8 cellular contexts compared by ENCODE assay signal in the genomic region with DNA sequence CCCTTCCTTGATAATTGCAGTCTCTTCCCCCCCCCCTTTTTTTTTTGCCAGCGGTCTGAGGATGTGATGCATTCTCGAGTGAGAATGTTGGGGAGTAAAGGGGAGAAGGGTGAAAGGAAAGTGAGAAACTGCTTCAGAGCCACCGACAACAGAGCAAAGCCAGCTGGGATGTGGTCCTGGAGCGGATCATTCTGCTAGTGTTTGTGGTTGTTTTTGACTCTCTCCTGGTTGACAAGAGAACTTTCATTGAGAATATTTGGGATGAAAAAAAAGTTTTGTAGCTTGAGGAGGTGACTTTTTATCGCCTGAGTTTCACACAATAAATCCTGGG. TPM values are rescaled to one million over a fixed set of nuclear protein-coding genes. Genes with fewer than 3 reads are reported as not detected.
DNase-seq lines count a peak whose midpoint lies in the region; ATAC-seq and TF ChIP-seq lines count a peak whose summit lies in the region.

No MANE protein-coding gene starts in this region.

- no peak for TF ChIP-seq POLR2A in suprapubic skin (IDR thresholded peaks at IDR 0.05)

- no peak for TF ChIP-seq EP300 in suprapubic skin (IDR thresholded peaks at IDR 0.05)

- H3K27ac Mint-ChIP-seq in activated CD4-positive, alpha-beta T cell treated with anti-CD3 and anti-CD28 coated beads, Interleukin-2, amount 10 ng/mL, durations not matched to agents 24 days and 14 days: peak overlapping the region; percentile 88
- peak overlapping the region; percentile 83 for H3K27ac Mint-ChIP-seq in activated CD8-positive, alpha-beta T cell treated with anti-CD3 and anti-CD28 coated beads, Interleukin-2, amount 10 ng/mL, durations not matched to agents 7 days and 5 days

- TF ChIP-seq CTCF in suprapubic skin (IDR thresholded peaks at IDR 0.05): no peak

- no peak for DNase-seq in activated CD4-positive, alpha-beta T cell treated with anti-CD3 and anti-CD28 coated beads, Interleukin-2, amount 10 ng/mL, durations not matched to agents 24 days and 14 days
- no peak for DNase-seq in activated CD4-positive, alpha-beta T cell treated with anti-CD3 and anti-CD28 coated beads for 1 hour
- no peak for DNase-seq in activated CD8-positive, alpha-beta T cell treated with anti-CD3 and anti-CD28 coated beads, Interleukin-2, amount 10 ng/mL, durations not matched to agents 7 days and 5 days
- DNase-seq in suprapubic skin (ENCODE audit: low spot score in 2 of 2) (no peak), GF-D8 (lab: John Stamatoyannopoulos, UW) (no peak)

- POLR2A ChIA-PET in activated CD8-positive, alpha-beta T cell treated with anti-CD3 and anti-CD28 coated beads, Interleukin-2, amount 10 ng/mL, durations not matched to agents 7 days and 5 days (lab: Charles Lee): interaction anchor here (0.5 to 0.9 kb wide), 4 partner anchors 9 to 287 kb away, joined by 4 to 7 read pairs (median 5); no protein-coding TSS in a partner anchor

- H3K4me3 ChIP-seq in iPS-20b (ENCODE audit: low read length) (peak overlapping the region; percentile 86), suprapubic skin (peak overlapping the region; percentile 93)

- H3K9me3 ChIP-seq in iPS-20b (ENCODE audit: insufficient read depth, low read depth, low read length) (no peaks in the 10 kb centered on the region), suprapubic skin (no peaks in the 10 kb centered on the region)

- no peak for ATAC-seq in activated CD8-positive, alpha-beta T cell treated with anti-CD3 and anti-CD28 coated beads, Interleukin-2, amount 10 ng/mL, durations not matched to agents 7 days and 5 days
- no peak for ATAC-seq in GM18861 (IDR thresholded peaks at IDR 0.05; ENCODE audit: unreplicated experiment)
- no peak for ATAC-seq in HG02588 (IDR thresholded peaks at IDR 0.05; ENCODE audit: unreplicated experiment)

- WGBS in suprapubic skin: 14% methylated on average over 5 of the region's 5 CpGs

- H3K27me3 ChIP-seq in iPS-20b (ENCODE audit: insufficient read depth, low read length): no peaks in the 10 kb centered on the region
- no peaks in the 10 kb centered on the region for H3K27me3 ChIP-seq in suprapubic skin

- no peaks in the 10 kb centered on the region for H3K9me3 Mint-ChIP-seq in activated CD4-positive, alpha-beta T cell treated with anti-CD3 and anti-CD28 coated beads, Interleukin-2, amount 10 ng/mL, durations not matched to agents 24 days and 14 days
- no peaks in the 10 kb centered on the region for H3K9me3 Mint-ChIP-seq in activated CD8-positive, alpha-beta T cell treated with anti-CD3 and anti-CD28 coated beads, Interleukin-2, amount 10 ng/mL, durations not matched to agents 7 days and 5 days (ENCODE audit: insufficient read depth)

- peaks cover 15% of the 10 kb centered on the region; the same call in 1 of the 2 replicates for H3K4me1 ChIP-seq in iPS-20b (ENCODE audit: insufficient read depth, low read length)
- peaks cover 16% of the 10 kb centered on the region for H3K4me1 ChIP-seq in suprapubic skin

- H3K4me1 Mint-ChIP-seq in activated CD4-positive, alpha-beta T cell treated with anti-CD3 and anti-CD28 coated beads, Interleukin-2, amount 10 ng/mL, durations not matched to agents 24 days and 14 days: peaks cover 16% of the 10 kb centered on the region
- peaks cover 15% of the 10 kb centered on the region for H3K4me1 Mint-ChIP-seq in activated CD8-positive, alpha-beta T cell treated with anti-CD3 and anti-CD28 coated beads, Interleukin-2, amount 10 ng/mL, durations not matched to agents 7 days and 5 days (ENCODE audit: low read depth)

- no peaks in the 10 kb centered on the region for H3K36me3 Mint-ChIP-seq in activated CD4-positive, alpha-beta T cell treated with anti-CD3 and anti-CD28 coated beads, Interleukin-2, amount 10 ng/mL, durations not matched to agents 24 days and 14 days (ENCODE audit: low read depth)
- no peaks in the 10 kb centered on the region for H3K36me3 Mint-ChIP-seq in activated CD8-positive, alpha-beta T cell treated with anti-CD3 and anti-CD28 coated beads, Interleukin-2, amount 10 ng/mL, durations not matched to agents 7 days and 5 days (ENCODE audit: low read depth)

- H3K4me3 Mint-ChIP-seq in activated CD4-positive, alpha-beta T cell treated with anti-CD3 and anti-CD28 coated beads, Interleukin-2, amount 10 ng/mL, durations not matched to agents 24 days and 14 days: peak overlapping the region; percentile 94
- H3K4me3 Mint-ChIP-seq in activated CD8-positive, alpha-beta T cell treated with anti-CD3 and anti-CD28 coated beads, Interleukin-2, amount 10 ng/mL, durations not matched to agents 7 days and 5 days: peak overlapping the region; percentile 90

- H3K27ac ChIP-seq in iPS-20b (ENCODE audit: low read length): peak overlapping the region; percentile 96
- H3K27ac ChIP-seq in suprapubic skin: peak overlapping the region; percentile 94

- intact Hi-C loops in activated CD4-positive, alpha-beta T cell treated with anti-CD3 and anti-CD28 coated beads, Interleukin-2, amount 10 ng/mL, durations not matched to agents 24 days and 14 days (cut with micrococcal nuclease): no loop called here

- peak overlapping the region; percentile 92 for H3K9ac ChIP-seq in iPS-20b (ENCODE audit: low read depth, low read length)

- no peaks in the 10 kb centered on the region for H3K27me3 Mint-ChIP-seq in activated CD4-positive, alpha-beta T cell treated with anti-CD3 and anti-CD28 coated beads, Interleukin-2, amount 10 ng/mL, durations not matched to agents 24 days and 14 days
- peaks cover 3% of the 10 kb centered on the region for H3K27me3 Mint-ChIP-seq in activated CD8-positive, alpha-beta T cell treated with anti-CD3 and anti-CD28 coated beads, Interleukin-2, amount 10 ng/mL, durations not matched to agents 7 days and 5 days (ENCODE audit: low read depth)

- CTCF ChIA-PET in activated CD8-positive, alpha-beta T cell treated with anti-CD3 and anti-CD28 coated beads, Interleukin-2, amount 10 ng/mL, durations not matched to agents 7 days and 5 days (lab: Charles Lee): interaction anchor here (1.4 kb wide), 2 partner anchors 120 to 121 kb away, joined by 3 to 4 read pairs; no protein-coding TSS in a partner anchor

- H3K36me3 ChIP-seq in iPS-20b (ENCODE audit: insufficient read depth, low read depth, low read length) (0 out of 2 replicates have a peak, but pooled peaks cover 2% of the 10 kb centered on the region), suprapubic skin (no peaks in the 10 kb centered on the region)

RNA-seq across cellular contexts. Expression of a gene that starts 1.3 kb away (rescaled TPM):
- 28.5 and 28.9 TPM in 2 replicates for total RNA-seq in activated CD4-positive, alpha-beta T cell treated with anti-CD3 and anti-CD28 coated beads, Interleukin-2, amount 10 ng/mL, durations not matched to agents 24 days and 14 days
- total RNA-seq in activated CD8-positive, alpha-beta T cell treated with anti-CD3 and anti-CD28 coated beads, Interleukin-2, amount 10 ng/mL, durations not matched to agents 7 days and 5 days: 10 to 100 TPM; 16.7 to 17.4 TPM
- total RNA-seq in suprapubic skin: 100 to 1,000 TPM in 1 of 4 donors, 10 to 100 TPM in 3; 32.3 to 113 (median 45.4) TPM
